ENCODE assay signal across 8 cellular contexts in genomic region chr22:37457093-37457893, GRCh38. TPM values are rescaled to one million over a fixed set of nuclear protein-coding genes. Genes with fewer than 3 reads are reported as not detected.
DNase-seq lines count a peak whose midpoint lies in the region; ATAC-seq and TF ChIP-seq lines count a peak whose summit lies in the region.

No MANE protein-coding gene starts in this region.

- H3K4me1 ChIP-seq in endodermal cell (ENCODE audit: control insufficient read depth, insufficient read depth, low read length) (peaks cover 10% of the 10 kb centered on the region), mucosa of descending colon (ENCODE audit: low read depth) (no peaks in the 10 kb centered on the region)

- no peak overlapping the region for H3K9ac ChIP-seq in endodermal cell (ENCODE audit: extremely low read depth, low read length, poor library complexity, severe bottlenecking)

- peaks cover 25% of the 10 kb centered on the region for H3K27me3 ChIP-seq in endodermal cell (ENCODE audit: control insufficient read depth, insufficient read depth, low read length, poor library complexity, severe bottlenecking)

- ATAC-seq in activated CD8-positive, alpha-beta T cell treated with anti-CD3 and anti-CD28 coated beads, Interleukin-2, amount 10 ng/mL, durations not matched to agents 7 days and 5 days = peak; percentile 98
- ATAC-seq in mucosa of descending colon (peak; percentile 95), GM21786 (IDR thresholded peaks at IDR 0.05; ENCODE audit: unreplicated experiment) (no peak)

- TF ChIP-seq CTCF in endodermal cell (conservative IDR thresholded peaks at IDR 0.05) (peak; percentile 98), mucosa of descending colon (IDR thresholded peaks at IDR 0.05) (peak; percentile 64)

- H3K36me3 ChIP-seq in endodermal cell (ENCODE audit: control insufficient read depth, insufficient read depth, low read length) (no peaks in the 10 kb centered on the region), mucosa of descending colon (ENCODE audit: low read depth) (no peaks in the 10 kb centered on the region)

- H3K4me3 Mint-ChIP-seq in activated CD8-positive, alpha-beta T cell treated with anti-CD3 and anti-CD28 coated beads, Interleukin-2, amount 10 ng/mL, durations not matched to agents 7 days and 5 days = no peak overlapping the region
- no peak overlapping the region for H3K4me3 Mint-ChIP-seq in endodermal cell

- H3K9me3 ChIP-seq in endodermal cell (ENCODE audit: control insufficient read depth, low read length) = no peaks in the 10 kb centered on the region
- no peaks in the 10 kb centered on the region for H3K9me3 ChIP-seq in mucosa of descending colon

- H3K27ac Mint-ChIP-seq in activated CD8-positive, alpha-beta T cell treated with anti-CD3 and anti-CD28 coated beads, Interleukin-2, amount 10 ng/mL, durations not matched to agents 7 days and 5 days = no peak overlapping the region
- no peak overlapping the region for H3K27ac Mint-ChIP-seq in endodermal cell

- no peaks in the 10 kb centered on the region for H3K9me3 Mint-ChIP-seq in activated CD8-positive, alpha-beta T cell treated with anti-CD3 and anti-CD28 coated beads, Interleukin-2, amount 10 ng/mL, durations not matched to agents 7 days and 5 days (ENCODE audit: insufficient read depth)
- no peaks in the 10 kb centered on the region for H3K9me3 Mint-ChIP-seq in endodermal cell

- POLR2A ChIA-PET in activated CD8-positive, alpha-beta T cell treated with anti-CD3 and anti-CD28 coated beads, Interleukin-2, amount 10 ng/mL, durations not matched to agents 7 days and 5 days (lab: Charles Lee) = interaction anchor here (0.6 kb wide), 1 partner anchor 190 kb away, joined by 3 read pairs; no protein-coding TSS in a partner anchor

- peaks cover 5% of the 10 kb centered on the region for H3K4me1 Mint-ChIP-seq in activated CD8-positive, alpha-beta T cell treated with anti-CD3 and anti-CD28 coated beads, Interleukin-2, amount 10 ng/mL, durations not matched to agents 7 days and 5 days (ENCODE audit: low read depth)
- peaks cover 2% of the 10 kb centered on the region for H3K4me1 Mint-ChIP-seq in endodermal cell

- 44% methylated on average over 4 of the region's 4 CpGs; no CpG with 5 or more reads in 1 of the 2 experiments for WGBS in endodermal cell (ENCODE audit: insufficient coverage in 1 of 2, insufficient read length in 1 of 2), 2 experiments

- CTCF ChIA-PET in activated CD8-positive, alpha-beta T cell treated with anti-CD3 and anti-CD28 coated beads, Interleukin-2, amount 10 ng/mL, durations not matched to agents 7 days and 5 days (lab: Charles Lee) = interaction anchor here (0.6 to 4.8 kb wide), 23 partner anchors 8 to 214 kb away, joined by 3 to 65 read pairs (median 4); partner anchors contain the start of genes CYTH4, MFNG and RAC2

- H3K4me3 ChIP-seq in endodermal cell (ENCODE audit: low read length) (no peak overlapping the region), mucosa of descending colon (no peak overlapping the region)

- no peak overlapping the region for H3K27ac ChIP-seq in endodermal cell (ENCODE audit: low read depth, low read length)

- H3K36me3 Mint-ChIP-seq in activated CD8-positive, alpha-beta T cell treated with anti-CD3 and anti-CD28 coated beads, Interleukin-2, amount 10 ng/mL, durations not matched to agents 7 days and 5 days (ENCODE audit: low read depth) = peaks cover 6% of the 10 kb centered on the region
- no peaks in the 10 kb centered on the region for H3K36me3 Mint-ChIP-seq in endodermal cell (ENCODE audit: low read depth)

- DNase-seq in AG08396 (ENCODE audit: low spot score) = peak; percentile 80
- DNase-seq in GM19240 (ENCODE audit: insufficient read length, low spot score) = peak; percentile 84
- DNase-seq in NCI-H460 (ENCODE audit: extremely low read depth, low read depth) = peak; percentile 50
- peak; percentile 89 for DNase-seq in activated CD8-positive, alpha-beta T cell treated with anti-CD3 and anti-CD28 coated beads, Interleukin-2, amount 10 ng/mL, durations not matched to agents 7 days and 5 days
- DNase-seq in endodermal cell = peak; percentile 97
- DNase-seq in mucosa of descending colon = peak; percentile 75 to 92 (median 87)
- peak; percentile 63 to 71 for DNase-seq in stimulated activated CD8-positive, alpha-beta memory T cell treated with anti-CD3 and anti-CD28 coated beads, Interleukin-7, amount 100 ng/mL, for 1 hour (ENCODE audit: low read depth in 2 of 2)

- H3K27me3 Mint-ChIP-seq in activated CD8-positive, alpha-beta T cell treated with anti-CD3 and anti-CD28 coated beads, Interleukin-2, amount 10 ng/mL, durations not matched to agents 7 days and 5 days (ENCODE audit: low read depth) = no peaks in the 10 kb centered on the region
- H3K27me3 Mint-ChIP-seq in endodermal cell (ENCODE audit: insufficient read depth) = no peaks in the 10 kb centered on the region

- intact Hi-C loops in mucosa of descending colon (cut with DNase I, micrococcal nuclease) = loop anchor here (5.0 to 10.0 kb wide), 2 partner anchors 140 to 142 kb away; no protein-coding TSS in a partner anchor

RNA-seq across cellular contexts. Expression of gene MFNG, which starts 28.9 kb away (rescaled TPM):
- total RNA-seq in NCI-H460 (2014; rRNA removed; shearing (Covaris generic)) = not detected in 2 replicates
- 1.1 and 4.1 TPM in 2 replicates for polyA plus RNA-seq in NCI-H460 (2014; cell fraction: nucleus; rRNA removed)
- total RNA-seq in activated CD8-positive, alpha-beta T cell treated with anti-CD3 and anti-CD28 coated beads, Interleukin-2, amount 10 ng/mL, durations not matched to agents 7 days and 5 days = 100 to 1,000 TPM; 227 to 232 TPM
- total RNA-seq in endodermal cell (1 to 10 TPM; 1.9 to 6.6 TPM), mucosa of descending colon (10 to 100 TPM; 11.3 to 16.1 (median 13.7) TPM)
- polyA plus RNA-seq in endodermal cell (2013, experiment 1 of 2) = 25.3 TPM
- polyA plus RNA-seq in endodermal cell (2013, experiment 2 of 2) = 22.9 TPM

RNA-seq across cellular contexts. Expression of gene ELFN2, which starts 30.0 kb away (rescaled TPM):
- total RNA-seq in NCI-H460 (2014; rRNA removed; shearing (Covaris generic)) = 0.02 TPM in 1 of 2 replicates, not detected in the other
- not detected in 2 replicates for polyA plus RNA-seq in NCI-H460 (2014; cell fraction: nucleus; rRNA removed)
- under 1 TPM; 0.05 to 0.08 TPM for total RNA-seq in activated CD8-positive, alpha-beta T cell treated with anti-CD3 and anti-CD28 coated beads, Interleukin-2, amount 10 ng/mL, durations not matched to agents 7 days and 5 days
- total RNA-seq in endodermal cell (under 1 TPM; 0.40 to 0.46 TPM), mucosa of descending colon (under 1 TPM in 2 of 3 donors, not detected in 1; 0.35 to 0.54 TPM)
- 2.1 TPM for polyA plus RNA-seq in endodermal cell (2013, experiment 1 of 2)
- 1.7 TPM for polyA plus RNA-seq in endodermal cell (2013, experiment 2 of 2)

Comparison
In these comparisons a context has a peak if more than half of its experiments do, and no peak if none do; other contexts are left out.
1. RNA of gene MFNG, which starts 28.9 kb away (total RNA-seq): 227 to 232 TPM in activated CD8-positive, alpha-beta T cell treated with anti-CD3 and anti-CD28 coated beads, Interleukin-2, amount 10 ng/mL, durations not matched to agents 7 days and 5 days; 11.3 to 16.1 TPM in mucosa of descending colon, 1.9 to 6.6 TPM in endodermal cell and not detected in NCI-H460; every median in the first group is over 10 times any median in the second.
2. Peak in every context shown above with its lines, with median percentiles within 50 percentile points of each other: DNase-seq.